Comparison of ENCODE assay signal across 11 cellular contexts in genomic region chr11:61598886-61599868, GRCh38. TPM values are rescaled to one million over a fixed set of nuclear protein-coding genes. Genes with fewer than 3 reads are reported as not detected.
DNase-seq lines count a peak whose midpoint lies in the region; ATAC-seq and TF ChIP-seq lines count a peak whose summit lies in the region.
"Had no signal": no experiment of that assay in that cellular context is flagged by ENCODE, and none has a peak within 500 bp of the region (broad histone marks: within the 10 kb centered on the region; RNA-seq: fewer than 3 reads in every experiment).

No MANE protein-coding gene starts in this region.

- no peak for TF ChIP-seq CTCF in fibroblast of the aortic adventitia (IDR thresholded peaks at IDR 0.05; ENCODE audit: insufficient read depth, low read length)
- TF ChIP-seq CTCF in osteocyte (IDR thresholded peaks at IDR 0.05) = no peak
- no peak for TF ChIP-seq CTCF in CD4-positive, alpha-beta T cell (IDR thresholded peaks at IDR 0.05)

- no peak overlapping the region for H3K4me3 ChIP-seq in fibroblast of the aortic adventitia (ENCODE audit: low read depth, low read length)
- H3K4me3 ChIP-seq: transverse colon had no signal

- no peaks in the 10 kb centered on the region for H3K9me3 ChIP-seq in CD4-positive, alpha-beta T cell (ENCODE audit: control insufficient read depth, low read length)
- H3K9me3 ChIP-seq: transverse colon had no signal

- POLR2A ChIA-PET in CD4-positive, alpha-beta T cell (lab: Charles Lee) = no interaction called here

- H3K4me3 Mint-ChIP-seq in osteocyte (ENCODE audit: unreplicated experiment) = peak overlapping the region; percentile 35
- H3K4me3 Mint-ChIP-seq in CD4-positive, alpha-beta T cell = no peak overlapping the region
- H3K4me3 Mint-ChIP-seq: activated CD8-positive, alpha-beta memory T cell treated with anti-CD3 and anti-CD28 coated beads, Interleukin-2, amount 10 ng/mL, durations not matched to agents 7 days and 5 days had no signal

- ATAC-seq in GM19452 (IDR thresholded peaks at IDR 0.05; ENCODE audit: unreplicated experiment) = no peak
- no peak for ATAC-seq in CD4-positive, alpha-beta T cell (ENCODE audit: poor library complexity)
- ATAC-seq: activated CD8-positive, alpha-beta memory T cell treated with anti-CD3 and anti-CD28 coated beads, Interleukin-2, amount 10 ng/mL, durations not matched to agents 7 days and 5 days had no signal

- H3K27ac Mint-ChIP-seq in osteocyte (ENCODE audit: unreplicated experiment) = no peak overlapping the region
- H3K27ac Mint-ChIP-seq in CD4-positive, alpha-beta T cell = no peak overlapping the region
- H3K27ac Mint-ChIP-seq: activated CD8-positive, alpha-beta memory T cell treated with anti-CD3 and anti-CD28 coated beads, Interleukin-2, amount 10 ng/mL, durations not matched to agents 7 days and 5 days had no signal

- H3K4me1 Mint-ChIP-seq in osteocyte (ENCODE audit: unreplicated experiment) = peaks cover 8% of the 10 kb centered on the region
- H3K4me1 Mint-ChIP-seq in CD4-positive, alpha-beta T cell (ENCODE audit: low read depth) = no peaks in the 10 kb centered on the region
- H3K4me1 Mint-ChIP-seq: activated CD8-positive, alpha-beta memory T cell treated with anti-CD3 and anti-CD28 coated beads, Interleukin-2, amount 10 ng/mL, durations not matched to agents 7 days and 5 days had no signal

- H3K36me3 Mint-ChIP-seq in osteocyte (ENCODE audit: unreplicated experiment) = no peaks in the 10 kb centered on the region
- no peaks in the 10 kb centered on the region for H3K36me3 Mint-ChIP-seq in CD4-positive, alpha-beta T cell (ENCODE audit: low read depth)
- H3K36me3 Mint-ChIP-seq: activated CD8-positive, alpha-beta memory T cell treated with anti-CD3 and anti-CD28 coated beads, Interleukin-2, amount 10 ng/mL, durations not matched to agents 7 days and 5 days had no signal

- CTCF ChIA-PET in CD4-positive, alpha-beta T cell (lab: Charles Lee) = interaction anchor here (1.2 kb wide), 1 partner anchor 39 kb away, joined by 4 read pairs; no protein-coding TSS in a partner anchor

- H3K9me3 Mint-ChIP-seq in osteocyte (ENCODE audit: unreplicated experiment) = no peaks in the 10 kb centered on the region
- no peaks in the 10 kb centered on the region for H3K9me3 Mint-ChIP-seq in CD4-positive, alpha-beta T cell

- DNase-seq in DMS79 treated with DMSO at 0.1 percent for 48 hours (lab: John Stamatoyannopoulos, UW) (peak; percentile 60), NCI-H2227 treated with DMSO at 0.1 percent for 48 hours (lab: John Stamatoyannopoulos, UW) (peak; percentile 32), fibroblast of the aortic adventitia (ENCODE audit: low read depth) (peak; percentile 86), osteocyte (ENCODE audit: extremely low spot score, unreplicated experiment) (no peak), pons (ENCODE audit: low spot score) (no peak)
- DNase-seq in CD4-positive, alpha-beta T cell = no peak
- no peak for DNase-seq in activated CD8-positive, alpha-beta memory T cell treated with anti-CD3 and anti-CD28 coated beads, Interleukin-2, amount 50 U/mL, for 4 hours
- DNase-seq: activated CD8-positive, alpha-beta memory T cell treated with anti-CD3 and anti-CD28 coated beads, Interleukin-2, amount 10 ng/mL, durations not matched to agents 7 days and 5 days; GDM1; transverse colon had no signal

- H3K27me3 ChIP-seq in CD4-positive, alpha-beta T cell (ENCODE audit: control insufficient read depth, insufficient read depth, low read length) = peaks cover 6% of the 10 kb centered on the region

- intact Hi-C loops in CD4-positive, alpha-beta T cell (cut with DNase I, micrococcal nuclease) = no loop called here

- H3K27ac ChIP-seq in CD4-positive, alpha-beta T cell (ENCODE audit: low read depth, low read length) = no peak overlapping the region

- peaks cover 17% of the 10 kb centered on the region for H3K27me3 Mint-ChIP-seq in osteocyte (ENCODE audit: unreplicated experiment)
- peaks cover 22% of the 10 kb centered on the region for H3K27me3 Mint-ChIP-seq in CD4-positive, alpha-beta T cell

RNA-seq across cellular contexts. Expression of gene SYT7, which starts 18.3 kb away (rescaled TPM):
- total RNA-seq in fibroblast of the aortic adventitia (ENCODE audit: low replicate concordance) (7.0 and 112 TPM in 2 replicates), osteocyte (0.10 and 0.11 TPM in 2 replicates)
- not detected for total RNA-seq in CD4-positive, alpha-beta T cell
- total RNA-seq: activated CD8-positive, alpha-beta memory T cell treated with anti-CD3 and anti-CD28 coated beads, Interleukin-2, amount 10 ng/mL, durations not matched to agents 7 days and 5 days had no signal

Comparison
In these comparisons a context has a peak if more than half of its experiments do, and no peak if none do; other contexts are left out.
1. DNase-seq: peak in DMS79 treated with DMSO at 0.1 percent for 48 hours (single experiment), NCI-H2227 treated with DMSO at 0.1 percent for 48 hours (single experiment) and fibroblast of the aortic adventitia (single experiment); none in osteocyte (single experiment), CD4-positive, alpha-beta T cell (0 of 10), activated CD8-positive, alpha-beta memory T cell treated with anti-CD3 and anti-CD28 coated beads, Interleukin-2, amount 50 U/mL, for 4 hours (single experiment) and pons (single experiment).